Comparison of ENCODE assay signal across 21 cellular contexts in the genomic region with DNA sequence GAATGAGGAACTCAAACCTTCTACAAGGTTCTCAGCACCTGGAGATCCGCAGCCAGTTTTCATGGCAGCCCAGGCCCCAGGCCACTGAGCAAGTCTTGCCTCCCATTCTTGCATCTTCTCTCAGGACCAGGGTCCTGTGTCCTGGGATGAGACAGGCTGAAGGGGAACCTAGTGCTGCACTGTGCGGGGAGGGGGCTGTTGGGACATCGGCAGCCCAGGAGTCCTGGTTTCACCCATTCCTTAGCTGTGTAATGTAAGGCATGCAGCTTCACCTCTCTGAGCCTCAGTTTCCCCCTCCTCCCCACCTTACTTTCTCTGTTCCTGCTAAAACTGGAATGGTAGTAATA.
"Had no signal": no experiment of that assay in that cellular context is flagged by ENCODE, and none has a peak within 500 bp of the region (broad histone marks: within the 10 kb centered on the region; RNA-seq: fewer than 3 reads in every experiment).

No MANE protein-coding gene starts in this region.

- H3K4me3 Mint-ChIP-seq: activated CD8-positive, alpha-beta memory T cell treated with anti-CD3 and anti-CD28 coated beads, Interleukin-2, amount 10 ng/mL, durations not matched to agents 7 days and 5 days; activated naive CD8-positive, alpha-beta T cell; activated T-cell treated with anti-CD3 and anti-CD28 coated beads, Interleukin-2, amount 50 U/mL, for 24 hours; dendritic cell treated with granulocyte-macrophage colony-stimulating factor and Interleukin-4, amounts not matched to agents 40 ng/mL and 50 ng/mL, for 4 days; neural progenitor cell; stimulated activated naive CD8-positive, alpha-beta T cell treated with anti-CD3 and anti-CD28 coated beads, Interleukin-15, Interleukin-2, amounts not matched to agents 100 ng/mL and 50 ng/mL, for 24 hours had no signal

- H3K4me1 Mint-ChIP-seq: activated CD8-positive, alpha-beta memory T cell treated with anti-CD3 and anti-CD28 coated beads, Interleukin-2, amount 10 ng/mL, durations not matched to agents 7 days and 5 days had no signal

- H3K9me3 ChIP-seq: breast epithelium, heart left ventricle, pancreas had no signal

- H3K27me3 ChIP-seq: breast epithelium, heart left ventricle, neural progenitor cell, pancreas had no signal

- H3K27me3 Mint-ChIP-seq: activated naive CD8-positive, alpha-beta T cell had no signal

- H3K4me3 ChIP-seq: breast epithelium, heart left ventricle, neural progenitor cell, pancreas had no signal

- H3K4me2 ChIP-seq: neural progenitor cell had no signal

- H2AFZ ChIP-seq: neural progenitor cell had no signal

- DNase-seq: activated CD4-positive, alpha-beta T cell treated with anti-CD3 and anti-CD28 coated beads for 1 hour; activated CD4-positive, alpha-beta T cell treated with anti-CD3 and anti-CD28 coated beads, Interleukin-2, amount 50 U/mL, for 4 hours; activated CD8-positive, alpha-beta memory T cell treated with anti-CD3 and anti-CD28 coated beads, Interleukin-2, amount 10 ng/mL, durations not matched to agents 7 days and 5 days; activated gamma-delta T cell treated with Interleukin-2 at 50 U/mL for 16 hours; activated T-cell treated with anti-CD3 and anti-CD28 coated beads, Interleukin-2, amount 50 U/mL, for 24 hours; anterior cingulate cortex; effector memory CD4-positive, alpha-beta T cell; foreskin melanocyte; heart left ventricle; left colon; SHP77 treated with DMSO at 0.1 percent for 48 hours; small intestine; T-helper 1 cell had no signal

- H3K27ac ChIP-seq: breast epithelium, neural progenitor cell, pancreas, VCaP had no signal

- H3K36me3 ChIP-seq: breast epithelium, heart left ventricle, neural progenitor cell, pancreas had no signal

- H3K36me3 Mint-ChIP-seq: activated CD8-positive, alpha-beta memory T cell treated with anti-CD3 and anti-CD28 coated beads, Interleukin-2, amount 10 ng/mL, durations not matched to agents 7 days and 5 days; activated naive CD8-positive, alpha-beta T cell; neural progenitor cell had no signal

- H3K9ac ChIP-seq: neural progenitor cell had no signal

- ATAC-seq: activated CD8-positive, alpha-beta memory T cell treated with anti-CD3 and anti-CD28 coated beads, Interleukin-2, amount 10 ng/mL, durations not matched to agents 7 days and 5 days; heart left ventricle; left colon; pancreas; SK-N-SH treated with all-trans-retinoic acid at 6 μM for 48 hours had no signal

- H3K27ac Mint-ChIP-seq: activated CD8-positive, alpha-beta memory T cell treated with anti-CD3 and anti-CD28 coated beads, Interleukin-2, amount 10 ng/mL, durations not matched to agents 7 days and 5 days; activated naive CD8-positive, alpha-beta T cell; activated T-cell treated with anti-CD3 and anti-CD28 coated beads, Interleukin-2, amount 50 U/mL, for 24 hours; dendritic cell treated with granulocyte-macrophage colony-stimulating factor and Interleukin-4, amounts not matched to agents 40 ng/mL and 50 ng/mL, for 4 days; neural progenitor cell; stimulated activated naive CD8-positive, alpha-beta T cell treated with anti-CD3 and anti-CD28 coated beads, Interleukin-15, Interleukin-2, amounts not matched to agents 100 ng/mL and 50 ng/mL, for 24 hours had no signal

- H3K9me3 Mint-ChIP-seq: activated T-cell treated with anti-CD3 and anti-CD28 coated beads, Interleukin-2, amount 50 U/mL, for 24 hours; dendritic cell treated with granulocyte-macrophage colony-stimulating factor and Interleukin-4, amounts not matched to agents 40 ng/mL and 50 ng/mL, for 4 days; neural progenitor cell; stimulated activated naive CD8-positive, alpha-beta T cell treated with anti-CD3 and anti-CD28 coated beads, Interleukin-15, Interleukin-2, amounts not matched to agents 100 ng/mL and 50 ng/mL, for 24 hours had no signal
